17 cellular contexts compared by ENCODE assay signal in genomic region chr2:67576991-67577390, GRCh38.
"Had no signal": no experiment of that assay in that cellular context is flagged by ENCODE, and none has a peak within 500 bp of the region (broad histone marks: within the 10 kb centered on the region; RNA-seq: fewer than 3 reads in every experiment).

No MANE protein-coding gene starts in this region.

- FAIRE-seq: HTR-8/SVneo had no signal

- DNase-seq: Karpas-422, KBM-7, MM.1S, NCI-H1092 treated with DMSO at 0.1 percent for 48 hours, NCI-H1436 treated with DMSO at 0.1 percent for 48 hours, NCI-H1694, NCI-H187 treated with DMSO at 0.1 percent for 48 hours, NCI-H2029 treated with DMSO at 0.1 percent for 48 hours, NCI-H2171 treated with DMSO at 0.1 percent for 48 hours, NCI-H345, NCI-H446 treated with DMSO at 0.1 percent for 48 hours, NCI-H510A treated with DMSO at 0.1 percent for 48 hours, NCI-H526, NCI-H748 treated with DMSO at 0.1 percent for 48 hours, Right ventricle myocardium superior, SIG-M5 had no signal
